ENCODE assay signal across 8 cellular contexts in the genomic region with DNA sequence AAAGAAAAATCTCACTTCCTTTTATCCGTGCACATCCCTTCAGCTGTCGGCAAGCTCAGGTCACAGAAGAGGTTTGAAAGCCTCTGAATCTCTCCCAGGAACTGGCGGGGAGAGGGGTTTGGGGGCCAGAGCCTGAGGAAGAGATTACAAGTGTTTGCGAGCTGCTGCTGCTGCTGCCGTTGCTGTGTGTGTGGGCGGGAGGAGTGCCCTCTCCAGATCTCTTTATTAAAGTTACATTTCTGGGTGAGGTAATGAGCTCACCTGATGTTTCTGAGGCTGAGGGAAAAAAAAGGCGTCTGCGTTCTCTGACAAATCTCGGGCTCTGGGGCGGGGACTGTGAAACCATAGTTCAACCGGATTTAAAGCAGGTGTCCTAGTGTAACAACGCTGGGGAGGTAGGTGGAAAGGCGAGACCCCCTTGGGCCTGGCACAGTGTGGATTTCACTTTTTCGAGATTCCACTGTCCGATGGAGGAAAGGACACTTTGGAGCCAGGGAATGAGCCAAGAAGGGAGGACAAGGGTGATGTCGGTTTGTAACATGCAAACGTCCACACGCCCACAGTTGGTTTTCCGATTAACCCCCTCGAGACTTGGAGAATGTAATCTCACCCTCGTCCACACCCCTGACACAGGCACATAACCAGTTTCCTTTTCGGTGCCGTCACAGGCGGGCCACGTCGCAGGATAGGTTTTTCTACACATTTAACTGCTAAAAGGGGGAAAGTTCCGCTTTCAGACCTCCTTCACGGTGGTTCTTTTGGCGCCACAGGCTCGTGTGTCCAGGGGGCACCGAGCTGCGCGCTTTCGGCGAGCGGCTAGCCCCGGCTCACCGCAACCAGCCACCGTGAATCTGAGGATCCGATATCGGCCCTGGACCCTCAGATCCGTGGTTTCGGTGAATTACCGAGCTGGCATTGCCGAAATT. TPM values are rescaled to one million over a fixed set of nuclear protein-coding genes. Genes with fewer than 3 reads are reported as not detected.
DNase-seq lines count a peak whose midpoint lies in the region; ATAC-seq, FAIRE-seq and TF ChIP-seq lines count a peak whose summit lies in the region.

No MANE protein-coding gene starts in this region.

- H3K4me3 Mint-ChIP-seq in activated T-helper 17 cell treated with anti-CD3 and anti-CD28 coated beads, Interleukin-2, amount 50 U/mL, for 72 hours, result peak overlapping the region; percentile 95
- H3K4me3 Mint-ChIP-seq in neural crest cell, result peak overlapping the region; percentile 88

- no peaks in the 10 kb centered on the region for H3K9me3 Mint-ChIP-seq in activated T-helper 17 cell treated with anti-CD3 and anti-CD28 coated beads, Interleukin-2, amount 50 U/mL, for 72 hours
- H3K9me3 Mint-ChIP-seq in neural crest cell, result no peaks in the 10 kb centered on the region

- DNase-seq in DMS 273 treated with DMSO at 0.1 percent for 48 hours (lab: John Stamatoyannopoulos, UW), result peak; percentile 41
- DNase-seq in RCC 7860 (ENCODE audit: low spot score), result peak; percentile 68
- peak; percentile 42 to 72 for DNase-seq in foreskin fibroblast
- DNase-seq in neural crest cell (ENCODE audit: low read depth, low spot score), result peak; percentile 8
- peak in 43 of 49 donors; percentile 11 to 86 (median 50) for DNase-seq in substantia nigra (lab: John Stamatoyannopoulos, UW)

- H3K4me1 Mint-ChIP-seq in activated T-helper 17 cell treated with anti-CD3 and anti-CD28 coated beads, Interleukin-2, amount 50 U/mL, for 72 hours, result peaks cover 24% of the 10 kb centered on the region
- H3K4me1 Mint-ChIP-seq in neural crest cell, result peaks cover 37% of the 10 kb centered on the region

- H3K4me1 ChIP-seq in HUES6 (ENCODE audit: control insufficient read depth, insufficient read depth, low read length), result peaks cover 17% of the 10 kb centered on the region

- H3K9ac ChIP-seq in HUES6 (ENCODE audit: low read length), result peak overlapping the region; percentile 83

- peak overlapping the region; percentile 98 for H3K4me3 ChIP-seq in HUES6 (ENCODE audit: low read depth, low read length)
- H3K4me3 ChIP-seq in foreskin fibroblast (ENCODE audit: low read depth in 1 of 2, low read length in 2 of 2), result peak overlapping the region; percentile 77 to 79

- H3K27ac ChIP-seq in HUES6 (ENCODE audit: low read depth, low read length) (no peak overlapping the region), substantia nigra (ENCODE audit: low read depth, low read length, poor library complexity, severe bottlenecking) (peak overlapping the region; percentile 96)

- TF ChIP-seq CTCF in foreskin fibroblast (IDR thresholded peaks at IDR 0.05; ENCODE audit: low read depth, low read length) (no peak), neural crest cell (conservative IDR thresholded peaks at IDR 0.05) (no peak)

- H3K9me3 ChIP-seq in HUES6 (ENCODE audit: control insufficient read depth, insufficient read depth, low read depth, low read length), result no peaks in the 10 kb centered on the region

- no peaks in the 10 kb centered on the region for H3K36me3 ChIP-seq in HUES6 (ENCODE audit: control insufficient read depth, insufficient read depth, low read length)

- peaks cover 29% of the 10 kb centered on the region for H3K27me3 ChIP-seq in HUES6 (ENCODE audit: control insufficient read depth, insufficient read depth, low read length)

- FAIRE-seq in RCC 7860 (lab: Jason Lieb, UNC), result no peak

- peaks cover 21% of the 10 kb centered on the region for H3K36me3 Mint-ChIP-seq in activated T-helper 17 cell treated with anti-CD3 and anti-CD28 coated beads, Interleukin-2, amount 50 U/mL, for 72 hours (ENCODE audit: low read depth)
- H3K36me3 Mint-ChIP-seq in neural crest cell (ENCODE audit: low read depth), result no peaks in the 10 kb centered on the region

- H3K27me3 Mint-ChIP-seq in activated T-helper 17 cell treated with anti-CD3 and anti-CD28 coated beads, Interleukin-2, amount 50 U/mL, for 72 hours, result peaks cover 12% of the 10 kb centered on the region
- peaks cover 43% of the 10 kb centered on the region for H3K27me3 Mint-ChIP-seq in neural crest cell (ENCODE audit: low read depth)

- peak overlapping the region; percentile 100 for H3K27ac Mint-ChIP-seq in activated T-helper 17 cell treated with anti-CD3 and anti-CD28 coated beads, Interleukin-2, amount 50 U/mL, for 72 hours
- H3K27ac Mint-ChIP-seq in neural crest cell (ENCODE audit: unreplicated experiment), result peak overlapping the region; percentile 52

- peak; percentile 27 for ATAC-seq in GM21447 (IDR thresholded peaks at IDR 0.05; ENCODE audit: unreplicated experiment)
- ATAC-seq in activated T-helper 17 cell treated with anti-CD3 and anti-CD28 coated beads, Interleukin-2, amount 50 U/mL, for 72 hours (replicated peaks), result peak; percentile 44

RNA-seq across cellular contexts. Expression of a gene that starts 2.1 kb away (rescaled TPM):
- total RNA-seq in activated T-helper 17 cell treated with anti-CD3 and anti-CD28 coated beads, Interleukin-2, amount 50 U/mL, for 72 hours, result 10 to 100 TPM in 1 of 2 donors, 1 to 10 TPM in 1; 8.2 to 11.9 TPM
- 8.4 and 8.7 TPM in 2 replicates for total RNA-seq in neural crest cell

Comparison
In these comparisons a context has a peak if more than half of its experiments do, and no peak if none do; other contexts are left out.
1. DNase-seq: peak in every context shown above with its lines; median percentile 68 in RCC 7860; 57 in foreskin fibroblast; 50 in substantia nigra; 41 in DMS 273 treated with DMSO at 0.1 percent for 48 hours; 8 in neural crest cell.